Comparison of ENCODE assay signal across 1 cellular context in the genomic region with DNA sequence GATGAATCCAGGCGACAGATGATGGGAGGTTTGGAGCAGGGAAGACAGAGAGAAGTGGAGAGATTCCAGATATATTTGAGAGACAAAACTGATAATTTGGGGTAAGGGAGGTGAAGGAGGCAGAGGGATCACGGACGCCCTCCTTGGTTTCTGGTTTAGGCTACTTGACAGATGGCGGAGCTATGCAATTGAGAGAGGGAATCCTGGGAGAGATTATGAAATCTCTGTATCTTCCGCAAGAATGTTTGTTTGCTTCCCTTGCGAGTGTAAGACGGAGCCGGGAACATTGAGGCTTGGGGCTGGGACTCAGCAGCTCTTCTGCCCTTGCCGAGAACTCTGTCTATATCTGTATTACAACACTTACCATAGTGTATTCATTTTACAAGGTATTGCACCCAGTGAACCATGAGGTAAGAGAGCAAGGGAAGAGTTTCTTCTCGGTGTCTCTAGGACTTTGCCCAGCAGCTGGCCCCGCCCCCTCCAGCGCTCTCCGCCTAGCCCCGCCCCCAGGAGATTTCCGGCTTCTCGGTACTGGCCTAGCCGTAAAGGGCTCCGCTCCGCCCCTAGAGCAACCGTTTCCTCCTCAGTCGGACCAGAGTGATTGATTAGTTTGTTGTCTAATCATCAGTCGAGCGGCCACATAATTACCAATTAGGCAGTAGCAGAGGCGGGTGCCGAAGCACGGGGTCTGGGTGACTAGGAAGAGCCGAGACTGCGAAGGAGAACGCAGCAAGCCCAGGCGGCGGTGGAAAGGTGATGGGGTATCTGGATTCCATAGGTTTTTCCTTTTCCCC.
TF ChIP-seq lines count a peak whose summit lies in the region.

A gene with protein sequence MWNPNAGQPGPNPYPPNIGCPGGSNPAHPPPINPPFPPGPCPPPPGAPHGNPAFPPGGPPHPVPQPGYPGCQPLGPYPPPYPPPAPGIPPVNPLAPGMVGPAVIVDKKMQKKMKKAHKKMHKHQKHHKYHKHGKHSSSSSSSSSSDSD (plus strand): TSS at position 695 of the 794 bp plus-strand sequence. CDS start 981 bp downstream, outside the sequence.

TF ChIP-seq in K562, 482 proteins besides CTCF, POLR2A, EP300 and RAD21 (continued from another document and continues in another):
- TF ChIP-seq EZH2 (IDR thresholded peaks at IDR 0.05; ENCODE audit: borderline replicate concordance, low read depth, low read length): no peak
- no peak for TF ChIP-seq ZC3H11A (IDR thresholded peaks at IDR 0.05; ENCODE audit: low read depth, low read length)
- peak; percentile 72 for TF ChIP-seq PHF8 (IDR thresholded peaks at IDR 0.05; ENCODE audit: borderline replicate concordance, low read length)
- TF ChIP-seq, protein P1, sequence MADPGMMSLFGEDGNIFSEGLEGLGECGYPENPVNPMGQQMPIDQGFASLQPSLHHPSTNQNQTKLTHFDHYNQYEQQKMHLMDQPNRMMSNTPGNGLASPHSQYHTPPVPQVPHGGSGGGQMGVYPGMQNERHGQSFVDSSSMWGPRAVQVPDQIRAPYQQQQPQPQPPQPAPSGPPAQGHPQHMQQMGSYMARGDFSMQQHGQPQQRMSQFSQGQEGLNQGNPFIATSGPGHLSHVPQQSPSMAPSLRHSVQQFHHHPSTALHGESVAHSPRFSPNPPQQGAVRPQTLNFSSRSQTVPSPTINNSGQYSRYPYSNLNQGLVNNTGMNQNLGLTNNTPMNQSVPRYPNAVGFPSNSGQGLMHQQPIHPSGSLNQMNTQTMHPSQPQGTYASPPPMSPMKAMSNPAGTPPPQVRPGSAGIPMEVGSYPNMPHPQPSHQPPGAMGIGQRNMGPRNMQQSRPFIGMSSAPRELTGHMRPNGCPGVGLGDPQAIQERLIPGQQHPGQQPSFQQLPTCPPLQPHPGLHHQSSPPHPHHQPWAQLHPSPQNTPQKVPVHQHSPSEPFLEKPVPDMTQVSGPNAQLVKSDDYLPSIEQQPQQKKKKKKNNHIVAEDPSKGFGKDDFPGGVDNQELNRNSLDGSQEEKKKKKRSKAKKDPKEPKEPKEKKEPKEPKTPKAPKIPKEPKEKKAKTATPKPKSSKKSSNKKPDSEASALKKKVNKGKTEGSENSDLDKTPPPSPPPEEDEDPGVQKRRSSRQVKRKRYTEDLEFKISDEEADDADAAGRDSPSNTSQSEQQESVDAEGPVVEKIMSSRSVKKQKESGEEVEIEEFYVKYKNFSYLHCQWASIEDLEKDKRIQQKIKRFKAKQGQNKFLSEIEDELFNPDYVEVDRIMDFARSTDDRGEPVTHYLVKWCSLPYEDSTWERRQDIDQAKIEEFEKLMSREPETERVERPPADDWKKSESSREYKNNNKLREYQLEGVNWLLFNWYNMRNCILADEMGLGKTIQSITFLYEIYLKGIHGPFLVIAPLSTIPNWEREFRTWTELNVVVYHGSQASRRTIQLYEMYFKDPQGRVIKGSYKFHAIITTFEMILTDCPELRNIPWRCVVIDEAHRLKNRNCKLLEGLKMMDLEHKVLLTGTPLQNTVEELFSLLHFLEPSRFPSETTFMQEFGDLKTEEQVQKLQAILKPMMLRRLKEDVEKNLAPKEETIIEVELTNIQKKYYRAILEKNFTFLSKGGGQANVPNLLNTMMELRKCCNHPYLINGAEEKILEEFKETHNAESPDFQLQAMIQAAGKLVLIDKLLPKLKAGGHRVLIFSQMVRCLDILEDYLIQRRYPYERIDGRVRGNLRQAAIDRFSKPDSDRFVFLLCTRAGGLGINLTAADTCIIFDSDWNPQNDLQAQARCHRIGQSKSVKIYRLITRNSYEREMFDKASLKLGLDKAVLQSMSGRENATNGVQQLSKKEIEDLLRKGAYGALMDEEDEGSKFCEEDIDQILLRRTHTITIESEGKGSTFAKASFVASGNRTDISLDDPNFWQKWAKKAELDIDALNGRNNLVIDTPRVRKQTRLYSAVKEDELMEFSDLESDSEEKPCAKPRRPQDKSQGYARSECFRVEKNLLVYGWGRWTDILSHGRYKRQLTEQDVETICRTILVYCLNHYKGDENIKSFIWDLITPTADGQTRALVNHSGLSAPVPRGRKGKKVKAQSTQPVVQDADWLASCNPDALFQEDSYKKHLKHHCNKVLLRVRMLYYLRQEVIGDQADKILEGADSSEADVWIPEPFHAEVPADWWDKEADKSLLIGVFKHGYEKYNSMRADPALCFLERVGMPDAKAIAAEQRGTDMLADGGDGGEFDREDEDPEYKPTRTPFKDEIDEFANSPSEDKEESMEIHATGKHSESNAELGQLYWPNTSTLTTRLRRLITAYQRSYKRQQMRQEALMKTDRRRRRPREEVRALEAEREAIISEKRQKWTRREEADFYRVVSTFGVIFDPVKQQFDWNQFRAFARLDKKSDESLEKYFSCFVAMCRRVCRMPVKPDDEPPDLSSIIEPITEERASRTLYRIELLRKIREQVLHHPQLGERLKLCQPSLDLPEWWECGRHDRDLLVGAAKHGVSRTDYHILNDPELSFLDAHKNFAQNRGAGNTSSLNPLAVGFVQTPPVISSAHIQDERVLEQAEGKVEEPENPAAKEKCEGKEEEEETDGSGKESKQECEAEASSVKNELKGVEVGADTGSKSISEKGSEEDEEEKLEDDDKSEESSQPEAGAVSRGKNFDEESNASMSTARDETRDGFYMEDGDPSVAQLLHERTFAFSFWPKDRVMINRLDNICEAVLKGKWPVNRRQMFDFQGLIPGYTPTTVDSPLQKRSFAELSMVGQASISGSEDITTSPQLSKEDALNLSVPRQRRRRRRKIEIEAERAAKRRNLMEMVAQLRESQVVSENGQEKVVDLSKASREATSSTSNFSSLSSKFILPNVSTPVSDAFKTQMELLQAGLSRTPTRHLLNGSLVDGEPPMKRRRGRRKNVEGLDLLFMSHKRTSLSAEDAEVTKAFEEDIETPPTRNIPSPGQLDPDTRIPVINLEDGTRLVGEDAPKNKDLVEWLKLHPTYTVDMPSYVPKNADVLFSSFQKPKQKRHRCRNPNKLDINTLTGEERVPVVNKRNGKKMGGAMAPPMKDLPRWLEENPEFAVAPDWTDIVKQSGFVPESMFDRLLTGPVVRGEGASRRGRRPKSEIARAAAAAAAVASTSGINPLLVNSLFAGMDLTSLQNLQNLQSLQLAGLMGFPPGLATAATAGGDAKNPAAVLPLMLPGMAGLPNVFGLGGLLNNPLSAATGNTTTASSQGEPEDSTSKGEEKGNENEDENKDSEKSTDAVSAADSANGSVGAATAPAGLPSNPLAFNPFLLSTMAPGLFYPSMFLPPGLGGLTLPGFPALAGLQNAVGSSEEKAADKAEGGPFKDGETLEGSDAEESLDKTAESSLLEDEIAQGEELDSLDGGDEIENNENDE (IDR thresholded peaks at IDR 0.05; ENCODE audit: low read depth, low read length): no peak
- TF ChIP-seq, protein P2, sequence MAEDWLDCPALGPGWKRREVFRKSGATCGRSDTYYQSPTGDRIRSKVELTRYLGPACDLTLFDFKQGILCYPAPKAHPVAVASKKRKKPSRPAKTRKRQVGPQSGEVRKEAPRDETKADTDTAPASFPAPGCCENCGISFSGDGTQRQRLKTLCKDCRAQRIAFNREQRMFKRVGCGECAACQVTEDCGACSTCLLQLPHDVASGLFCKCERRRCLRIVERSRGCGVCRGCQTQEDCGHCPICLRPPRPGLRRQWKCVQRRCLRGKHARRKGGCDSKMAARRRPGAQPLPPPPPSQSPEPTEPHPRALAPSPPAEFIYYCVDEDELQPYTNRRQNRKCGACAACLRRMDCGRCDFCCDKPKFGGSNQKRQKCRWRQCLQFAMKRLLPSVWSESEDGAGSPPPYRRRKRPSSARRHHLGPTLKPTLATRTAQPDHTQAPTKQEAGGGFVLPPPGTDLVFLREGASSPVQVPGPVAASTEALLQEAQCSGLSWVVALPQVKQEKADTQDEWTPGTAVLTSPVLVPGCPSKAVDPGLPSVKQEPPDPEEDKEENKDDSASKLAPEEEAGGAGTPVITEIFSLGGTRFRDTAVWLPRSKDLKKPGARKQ (CRISPR knock-in tag; IDR thresholded peaks at IDR 0.05): no peak
- no peak for TF ChIP-seq ZC3H8 (IDR thresholded peaks at IDR 0.05)
- TF ChIP-seq, protein P3, sequence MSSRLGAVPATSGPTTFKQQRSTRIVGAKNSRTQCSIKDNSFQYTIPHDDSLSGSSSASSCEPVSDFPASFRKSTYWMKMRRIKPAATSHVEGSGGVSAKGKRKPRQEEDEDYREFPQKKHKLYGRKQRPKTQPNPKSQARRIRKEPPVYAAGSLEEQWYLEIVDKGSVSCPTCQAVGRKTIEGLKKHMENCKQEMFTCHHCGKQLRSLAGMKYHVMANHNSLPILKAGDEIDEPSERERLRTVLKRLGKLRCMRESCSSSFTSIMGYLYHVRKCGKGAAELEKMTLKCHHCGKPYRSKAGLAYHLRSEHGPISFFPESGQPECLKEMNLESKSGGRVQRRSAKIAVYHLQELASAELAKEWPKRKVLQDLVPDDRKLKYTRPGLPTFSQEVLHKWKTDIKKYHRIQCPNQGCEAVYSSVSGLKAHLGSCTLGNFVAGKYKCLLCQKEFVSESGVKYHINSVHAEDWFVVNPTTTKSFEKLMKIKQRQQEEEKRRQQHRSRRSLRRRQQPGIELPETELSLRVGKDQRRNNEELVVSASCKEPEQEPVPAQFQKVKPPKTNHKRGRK (tag; IDR thresholded peaks at IDR 0.05): no peak
- 0 out of 2 replicates have a peak, but pooled peaks have one; percentile 55 for TF ChIP-seq HDAC8 (tag; IDR thresholded peaks at IDR 0.05)
- TF ChIP-seq HDAC6 (IDR thresholded peaks at IDR 0.05; ENCODE audit: low read depth, low read length): no peak
- no peak for TF ChIP-seq NCOA6 (IDR thresholded peaks at IDR 0.05)
- no peak for TF ChIP-seq ZNF41 (CRISPR knock-in tag; conservative IDR thresholded peaks at IDR 0.05)
- 0 out of 2 replicates have a peak, but pooled peaks have one; percentile 2 for TF ChIP-seq JUND (IDR thresholded peaks at IDR 0.05; ENCODE audit: borderline replicate concordance, low read depth, low read length)
- TF ChIP-seq JUND (tag; IDR thresholded peaks at IDR 0.05; ENCODE audit: borderline replicate concordance, low read depth, low read length): peak; percentile 64; the same call in 1 of the 3 replicates
- no peak for TF ChIP-seq ZNF431 (CRISPR knock-in tag; IDR thresholded peaks at IDR 0.05)
- TF ChIP-seq, protein P4, sequence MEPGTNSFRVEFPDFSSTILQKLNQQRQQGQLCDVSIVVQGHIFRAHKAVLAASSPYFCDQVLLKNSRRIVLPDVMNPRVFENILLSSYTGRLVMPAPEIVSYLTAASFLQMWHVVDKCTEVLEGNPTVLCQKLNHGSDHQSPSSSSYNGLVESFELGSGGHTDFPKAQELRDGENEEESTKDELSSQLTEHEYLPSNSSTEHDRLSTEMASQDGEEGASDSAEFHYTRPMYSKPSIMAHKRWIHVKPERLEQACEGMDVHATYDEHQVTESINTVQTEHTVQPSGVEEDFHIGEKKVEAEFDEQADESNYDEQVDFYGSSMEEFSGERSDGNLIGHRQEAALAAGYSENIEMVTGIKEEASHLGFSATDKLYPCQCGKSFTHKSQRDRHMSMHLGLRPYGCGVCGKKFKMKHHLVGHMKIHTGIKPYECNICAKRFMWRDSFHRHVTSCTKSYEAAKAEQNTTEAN (CRISPR knock-in tag; IDR thresholded peaks at IDR 0.05): no peak
- peak; percentile 41 for TF ChIP-seq PTTG1 (tag; IDR thresholded peaks at IDR 0.05; ENCODE audit: low read depth)
- peak; percentile 83; the same call in 1 of the 2 replicates for TF ChIP-seq POLR2AphosphoS5 (IDR thresholded peaks at IDR 0.05; ENCODE audit: control insufficient read depth, insufficient read depth, low read depth, low read length)
- TF ChIP-seq XRCC3 (IDR thresholded peaks at IDR 0.05): no peak
- TF ChIP-seq HDAC3 (IDR thresholded peaks at IDR 0.05; ENCODE audit: borderline replicate concordance, partially characterized antibody): no peak
- TF ChIP-seq TFAM (CRISPR knock-in tag; conservative IDR thresholded peaks at IDR 0.05): no peak
- TF ChIP-seq, protein P5, sequence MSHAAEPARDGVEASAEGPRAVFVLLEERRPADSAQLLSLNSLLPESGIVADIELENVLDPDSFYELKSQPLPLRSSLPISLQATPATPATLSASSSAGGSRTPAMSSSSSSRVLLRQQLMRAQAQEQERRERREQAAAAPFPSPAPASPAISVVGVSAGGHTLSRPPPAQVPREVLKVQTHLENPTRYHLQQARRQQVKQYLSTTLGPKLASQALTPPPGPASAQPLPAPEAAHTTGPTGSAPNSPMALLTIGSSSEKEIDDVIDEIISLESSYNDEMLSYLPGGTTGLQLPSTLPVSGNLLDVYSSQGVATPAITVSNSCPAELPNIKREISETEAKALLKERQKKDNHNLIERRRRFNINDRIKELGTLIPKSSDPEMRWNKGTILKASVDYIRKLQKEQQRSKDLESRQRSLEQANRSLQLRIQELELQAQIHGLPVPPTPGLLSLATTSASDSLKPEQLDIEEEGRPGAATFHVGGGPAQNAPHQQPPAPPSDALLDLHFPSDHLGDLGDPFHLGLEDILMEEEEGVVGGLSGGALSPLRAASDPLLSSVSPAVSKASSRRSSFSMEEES (CRISPR knock-in tag; IDR thresholded peaks at IDR 0.05): no peak
- TF ChIP-seq, protein P6, sequence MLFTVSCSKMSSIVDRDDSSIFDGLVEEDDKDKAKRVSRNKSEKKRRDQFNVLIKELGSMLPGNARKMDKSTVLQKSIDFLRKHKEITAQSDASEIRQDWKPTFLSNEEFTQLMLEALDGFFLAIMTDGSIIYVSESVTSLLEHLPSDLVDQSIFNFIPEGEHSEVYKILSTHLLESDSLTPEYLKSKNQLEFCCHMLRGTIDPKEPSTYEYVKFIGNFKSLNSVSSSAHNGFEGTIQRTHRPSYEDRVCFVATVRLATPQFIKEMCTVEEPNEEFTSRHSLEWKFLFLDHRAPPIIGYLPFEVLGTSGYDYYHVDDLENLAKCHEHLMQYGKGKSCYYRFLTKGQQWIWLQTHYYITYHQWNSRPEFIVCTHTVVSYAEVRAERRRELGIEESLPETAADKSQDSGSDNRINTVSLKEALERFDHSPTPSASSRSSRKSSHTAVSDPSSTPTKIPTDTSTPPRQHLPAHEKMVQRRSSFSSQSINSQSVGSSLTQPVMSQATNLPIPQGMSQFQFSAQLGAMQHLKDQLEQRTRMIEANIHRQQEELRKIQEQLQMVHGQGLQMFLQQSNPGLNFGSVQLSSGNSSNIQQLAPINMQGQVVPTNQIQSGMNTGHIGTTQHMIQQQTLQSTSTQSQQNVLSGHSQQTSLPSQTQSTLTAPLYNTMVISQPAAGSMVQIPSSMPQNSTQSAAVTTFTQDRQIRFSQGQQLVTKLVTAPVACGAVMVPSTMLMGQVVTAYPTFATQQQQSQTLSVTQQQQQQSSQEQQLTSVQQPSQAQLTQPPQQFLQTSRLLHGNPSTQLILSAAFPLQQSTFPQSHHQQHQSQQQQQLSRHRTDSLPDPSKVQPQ (CRISPR knock-in tag; IDR thresholded peaks at IDR 0.05; ENCODE audit: borderline replicate concordance): no peak
- peak; percentile 71 for TF ChIP-seq SMARCA4 (IDR thresholded peaks at IDR 0.05)
- TF ChIP-seq, protein P7, sequence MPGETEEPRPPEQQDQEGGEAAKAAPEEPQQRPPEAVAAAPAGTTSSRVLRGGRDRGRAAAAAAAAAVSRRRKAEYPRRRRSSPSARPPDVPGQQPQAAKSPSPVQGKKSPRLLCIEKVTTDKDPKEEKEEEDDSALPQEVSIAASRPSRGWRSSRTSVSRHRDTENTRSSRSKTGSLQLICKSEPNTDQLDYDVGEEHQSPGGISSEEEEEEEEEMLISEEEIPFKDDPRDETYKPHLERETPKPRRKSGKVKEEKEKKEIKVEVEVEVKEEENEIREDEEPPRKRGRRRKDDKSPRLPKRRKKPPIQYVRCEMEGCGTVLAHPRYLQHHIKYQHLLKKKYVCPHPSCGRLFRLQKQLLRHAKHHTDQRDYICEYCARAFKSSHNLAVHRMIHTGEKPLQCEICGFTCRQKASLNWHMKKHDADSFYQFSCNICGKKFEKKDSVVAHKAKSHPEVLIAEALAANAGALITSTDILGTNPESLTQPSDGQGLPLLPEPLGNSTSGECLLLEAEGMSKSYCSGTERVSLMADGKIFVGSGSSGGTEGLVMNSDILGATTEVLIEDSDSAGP (CRISPR knock-in tag; IDR thresholded peaks at IDR 0.05): no peak
- TF ChIP-seq, protein P8, sequence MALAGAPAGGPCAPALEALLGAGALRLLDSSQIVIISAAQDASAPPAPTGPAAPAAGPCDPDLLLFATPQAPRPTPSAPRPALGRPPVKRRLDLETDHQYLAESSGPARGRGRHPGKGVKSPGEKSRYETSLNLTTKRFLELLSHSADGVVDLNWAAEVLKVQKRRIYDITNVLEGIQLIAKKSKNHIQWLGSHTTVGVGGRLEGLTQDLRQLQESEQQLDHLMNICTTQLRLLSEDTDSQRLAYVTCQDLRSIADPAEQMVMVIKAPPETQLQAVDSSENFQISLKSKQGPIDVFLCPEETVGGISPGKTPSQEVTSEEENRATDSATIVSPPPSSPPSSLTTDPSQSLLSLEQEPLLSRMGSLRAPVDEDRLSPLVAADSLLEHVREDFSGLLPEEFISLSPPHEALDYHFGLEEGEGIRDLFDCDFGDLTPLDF (CRISPR knock-in tag; IDR thresholded peaks at IDR 0.05): no peak
